ENCODE assay signal across 18 cellular contexts in the genomic region with DNA sequence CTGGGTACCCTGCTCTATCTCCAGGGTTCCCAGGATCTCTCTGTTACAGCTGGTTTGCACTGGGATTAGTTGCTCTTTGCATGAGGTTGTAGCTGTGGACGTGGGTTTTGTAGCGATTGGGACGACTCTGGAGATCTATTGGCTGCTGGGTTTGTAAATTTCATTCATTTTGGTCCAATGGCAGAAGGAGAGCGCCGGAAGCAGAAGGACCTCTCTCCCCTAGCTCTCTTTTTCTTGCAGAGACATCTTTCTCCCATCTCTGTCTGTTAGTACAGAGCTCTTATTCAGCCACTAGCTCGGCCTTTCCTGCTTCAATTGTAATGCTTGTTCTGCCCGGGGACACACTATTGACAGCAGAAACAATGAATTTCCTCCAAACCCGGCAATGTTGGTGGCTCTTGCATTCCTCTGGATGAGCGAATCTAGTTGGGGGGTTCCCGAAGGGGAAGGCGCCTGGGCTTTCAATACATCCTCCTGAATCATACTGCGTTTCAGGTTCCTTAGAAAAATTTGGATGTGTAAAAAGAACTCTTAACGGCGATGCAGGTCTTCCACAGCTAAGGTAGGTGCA. TPM values are rescaled to one million over a fixed set of nuclear protein-coding genes. Genes with fewer than 3 reads are reported as not detected.
DNase-seq lines count a peak whose midpoint lies in the region; ATAC-seq, FAIRE-seq and TF ChIP-seq lines count a peak whose summit lies in the region.
"Had no signal": no experiment of that assay in that cellular context is flagged by ENCODE, and none has a peak within 500 bp of the region (broad histone marks: within the 10 kb centered on the region; RNA-seq: fewer than 3 reads in every experiment).

No MANE protein-coding gene starts in this region.

- CTCF ChIA-PET in activated CD4-positive, alpha-beta T cell treated with anti-CD3 and anti-CD28 coated beads for 36 hours (lab: Charles Lee), result no interaction called here

- peaks cover 20% of the 10 kb centered on the region for H3K27me3 Mint-ChIP-seq in activated CD4-positive, alpha-beta T cell treated with anti-CD3 and anti-CD28 coated beads for 36 hours

- POLR2A ChIA-PET in activated CD4-positive, alpha-beta T cell treated with anti-CD3 and anti-CD28 coated beads for 36 hours (lab: Charles Lee), result no interaction called here

- H3K36me3 Mint-ChIP-seq in activated CD4-positive, alpha-beta T cell treated with anti-CD3 and anti-CD28 coated beads for 36 hours (ENCODE audit: low read depth), result no peaks in the 10 kb centered on the region

- H3K27ac ChIP-seq in left ventricle myocardium inferior (replicated peaks) (no peak overlapping the region), ectodermal cell (ENCODE audit: insufficient read depth, low read depth, low read length, poor library complexity, severe bottlenecking) (no peak overlapping the region), spleen (no peak overlapping the region)
- H3K27ac ChIP-seq: brain microvascular endothelial cell, stomach had no signal

- H3K36me3 ChIP-seq in left ventricle myocardium inferior (no peaks in the 10 kb centered on the region), ectodermal cell (ENCODE audit: control insufficient read depth, insufficient read depth, low read length) (no peaks in the 10 kb centered on the region), spleen (no peaks in the 10 kb centered on the region)
- H3K36me3 ChIP-seq: brain microvascular endothelial cell, stomach had no signal

- no peak for FAIRE-seq in GM12891 (lab: Jason Lieb, UNC)

- H3K4me3 Mint-ChIP-seq in activated CD4-positive, alpha-beta T cell treated with anti-CD3 and anti-CD28 coated beads for 36 hours, result no peak overlapping the region

- intact Hi-C loops in left ventricle myocardium inferior (cut with micrococcal nuclease), result no loop called here
- intact Hi-C loops in left ventricle myocardium superior (cut with micrococcal nuclease), result no loop called here
- intact Hi-C loops in activated CD4-positive, alpha-beta T cell treated with anti-CD3 and anti-CD28 coated beads for 36 hours (cut with DNase I, micrococcal nuclease), result no loop called here
- intact Hi-C loops in spleen (cut with DNase I; ENCODE audit: low total_unique reads), result no loop called here

- H3K4me1 ChIP-seq in left ventricle myocardium inferior (no peaks in the 10 kb centered on the region), ectodermal cell (ENCODE audit: control insufficient read depth, insufficient read depth, low read length) (no peaks in the 10 kb centered on the region), spleen (no peaks in the 10 kb centered on the region)

- H3K4me1 Mint-ChIP-seq in activated CD4-positive, alpha-beta T cell treated with anti-CD3 and anti-CD28 coated beads for 36 hours, result peaks cover 9% of the 10 kb centered on the region

- no peak for DNase-seq in left ventricle myocardium inferior
- DNase-seq in left ventricle myocardium superior, result no peak
- DNase-seq in left kidney (ENCODE audit: low read depth, low spot score), result peak; percentile 23
- no peak for DNase-seq in activated CD4-positive, alpha-beta T cell treated with anti-CD3 and anti-CD28 coated beads for 36 hours
- DNase-seq in spleen, result no peak
- DNase-seq in GOT3 (lab: John Stamatoyannopoulos, UW), result no peak
- no peak for DNase-seq in GM12891 (ENCODE audit: insufficient read length, low spot score)
- DNase-seq: 8988T; activated gamma-delta T cell treated with Interleukin-2 at 50 U/mL for 16 hours; brain microvascular endothelial cell; CD4-positive, alpha-beta memory T cell; effector CD4-positive, alpha-beta T cell; NCI-H2107; NCI-H774; stomach had no signal

- peaks cover 29% of the 10 kb centered on the region for H3K27me3 ChIP-seq in left ventricle myocardium inferior (ENCODE audit: low read depth)
- H3K27me3 ChIP-seq in ectodermal cell (ENCODE audit: control insufficient read depth, insufficient read depth, low read length, poor library complexity, severe bottlenecking), result no peaks in the 10 kb centered on the region
- H3K27me3 ChIP-seq in spleen (replicated peaks in 1 of 7), result peaks cover 0 to 36% (median 0%) of the 10 kb centered on the region in 7 donors
- H3K27me3 ChIP-seq: brain microvascular endothelial cell had no signal

- TF ChIP-seq POLR2A in spleen (IDR thresholded peaks at IDR 0.05) (no peak), GM12891 (IDR thresholded peaks at IDR 0.05; ENCODE audit: low read depth, low read length) (no peak)

- H3K4me3 ChIP-seq in left ventricle myocardium inferior, result peak overlapping the region; percentile 60
- peak overlapping the region; percentile 56 for H3K4me3 ChIP-seq in ectodermal cell (ENCODE audit: insufficient read depth, low read depth, low read length)
- H3K4me3 ChIP-seq in spleen, result no peak overlapping the region

- ATAC-seq in left ventricle myocardium superior, result no peak
- ATAC-seq in activated CD4-positive, alpha-beta T cell treated with anti-CD3 and anti-CD28 coated beads for 36 hours, result no peak

- no peaks in the 10 kb centered on the region for H3K9me3 ChIP-seq in left ventricle myocardium inferior (replicated peaks)
- H3K9me3 ChIP-seq in ectodermal cell (ENCODE audit: control insufficient read depth, low read length), result no peaks in the 10 kb centered on the region
- H3K9me3 ChIP-seq in spleen, result no peaks in the 10 kb centered on the region
- H3K9me3 ChIP-seq: stomach had no signal

- TF ChIP-seq CTCF in left ventricle myocardium inferior (IDR thresholded peaks at IDR 0.05; ENCODE audit: borderline replicate concordance) (no peak), spleen (IDR thresholded peaks at IDR 0.05 in 8 of 11, conservative IDR thresholded peaks at IDR 0.05 in 3 of 11) (no peak)

- no peak overlapping the region for H3K27ac Mint-ChIP-seq in activated CD4-positive, alpha-beta T cell treated with anti-CD3 and anti-CD28 coated beads for 36 hours
- H3K27ac Mint-ChIP-seq: CD4-positive, alpha-beta memory T cell had no signal

- H3K9me3 Mint-ChIP-seq in activated CD4-positive, alpha-beta T cell treated with anti-CD3 and anti-CD28 coated beads for 36 hours (ENCODE audit: low read depth), result no peaks in the 10 kb centered on the region
- H3K9me3 Mint-ChIP-seq: CD4-positive, alpha-beta memory T cell had no signal

- WGBS in ectodermal cell, 2 experiments, result 0 to 1% methylated on average over 14 of the region's 14 CpGs
- 5 to 8% (median 5%) methylated on average over 14 of the region's 14 CpGs; no CpG with 5 or more reads in 2 of the 5 donors for WGBS in spleen, 5 donors

TF ChIP-seq in GM12891, 5 proteins besides CTCF, POLR2A, EP300 and RAD21:
- TF ChIP-seq TAF1 (IDR thresholded peaks at IDR 0.05; ENCODE audit: low read depth, low read length) (no peak), POU2F2 (IDR thresholded peaks at IDR 0.05; ENCODE audit: low read depth, low read length) (no peak), SPI1 (IDR thresholded peaks at IDR 0.05; ENCODE audit: low read depth, low read length) (no peak), POLR2AphosphoS5 (IDR thresholded peaks at IDR 0.05; ENCODE audit: low read depth, low read length) (no peak), PAX5 (IDR thresholded peaks at IDR 0.05; ENCODE audit: insufficient read depth, low read length, severe bottlenecking) (no peak)
TF ChIP-seq in GM12891: peak in this region for 0.

RNA-seq across cellular contexts. Expression of gene NLGN4Y, which starts 1.9 kb away (rescaled TPM):
- total RNA-seq in left ventricle myocardium inferior, result 0.16 TPM
- 0.67 TPM for total RNA-seq in left ventricle myocardium superior
- 19.3 TPM for polyA plus RNA-seq in ectodermal cell (2013, experiment 1 of 4)
- polyA plus RNA-seq in ectodermal cell (2013, experiment 2 of 4), result 20.6 TPM
- polyA plus RNA-seq in ectodermal cell (2013, experiment 3 of 4), result 16.5 TPM
- 18.3 TPM for polyA plus RNA-seq in ectodermal cell (2013, experiment 4 of 4)
- total RNA-seq in activated CD4-positive, alpha-beta T cell treated with anti-CD3 and anti-CD28 coated beads for 36 hours, result 1 to 10 TPM; 2.0 to 3.1 TPM
- 10 to 100 TPM in 1 of 7 donors, 1 to 10 TPM in 1, not detected in 5; 3.2 to 11.1 TPM for total RNA-seq in spleen
- under 1 TPM in 2 of 3 donors, not detected in 1; 0.35 to 0.50 TPM for polyA plus RNA-seq in spleen
- polyA plus RNA-seq in GM12891 (2012; ENCODE audit: low read depth, missing spikeins), result 3.2 TPM
- total RNA-seq: mucosa of gallbladder, posterior vena cava had no signal
- polyA plus RNA-seq: CD4-positive, alpha-beta memory T cell had no signal

Comparison
In these comparisons a context has a peak if more than half of its experiments do, and no peak if none do; other contexts are left out.
1. H3K4me3 ChIP-seq: peak in left ventricle myocardium inferior (single experiment) and ectodermal cell (single experiment); none in spleen (0 of 8).